ENCODE assay signal across 1 cellular context in genomic region chr17:82020874-82021727, GRCh38.
TF ChIP-seq lines count a peak whose summit lies in the region.

No MANE protein-coding gene starts in this region.

TF ChIP-seq in HepG2, 621 proteins besides CTCF, POLR2A, EP300 and RAD21 (continued from another document and continues in another):
- peak; percentile 49 for TF ChIP-seq ZBTB34 (CRISPR knock-in tag; IDR thresholded peaks at IDR 0.05)
- TF ChIP-seq PRDM10 (CRISPR knock-in tag; IDR thresholded peaks at IDR 0.05; ENCODE audit: low read depth) = 0 out of 2 replicates have a peak, but pooled peaks have one; percentile 35
- peak; percentile 71; the same call in 1 of the 2 replicates for TF ChIP-seq ZNF678 (CRISPR knock-in tag; IDR thresholded peaks at IDR 0.05)
- TF ChIP-seq ZNF605 (CRISPR knock-in tag; IDR thresholded peaks at IDR 0.05) = peak; percentile 85; the same call in 1 of the 2 replicates
- TF ChIP-seq KIAA2018 (CRISPR knock-in tag; IDR thresholded peaks at IDR 0.05; ENCODE audit: borderline replicate concordance) = no peak
- no peak for TF ChIP-seq SNAPC5 (CRISPR knock-in tag; IDR thresholded peaks at IDR 0.05; ENCODE audit: borderline replicate concordance)
- peak; percentile 27; the same call in 1 of the 2 replicates for TF ChIP-seq RBAK (CRISPR knock-in tag; IDR thresholded peaks at IDR 0.05)
- peak; percentile 59; the same call in 1 of the 2 replicates for TF ChIP-seq PRDM15 (CRISPR knock-in tag; IDR thresholded peaks at IDR 0.05)
- no peak for TF ChIP-seq SOX13 (IDR thresholded peaks at IDR 0.05)
- peak in 1 of 2 experiments; percentile 25; a peak in 1 of 4 replicates for TF ChIP-seq SOX13 (CRISPR knock-in tag; conservative IDR thresholded peaks at IDR 0.05 in 1 of 2, IDR thresholded peaks at IDR 0.05 in 1 of 2)
- TF ChIP-seq GLI4 (CRISPR knock-in tag; IDR thresholded peaks at IDR 0.05; ENCODE audit: borderline replicate concordance) = no peak
- no peak for TF ChIP-seq SMARCC2 (IDR thresholded peaks at IDR 0.05)
- TF ChIP-seq ZNF646 (CRISPR knock-in tag; IDR thresholded peaks at IDR 0.05) = 0 out of 2 replicates have a peak, but pooled peaks have one; percentile 10
- TF ChIP-seq ZFP36L1 (CRISPR knock-in tag; IDR thresholded peaks at IDR 0.05) = 0 out of 2 replicates have a peak, but pooled peaks have one; percentile 10
- 0 out of 2 replicates have a peak, but pooled peaks have one; percentile 36 for TF ChIP-seq ARID2 (CRISPR knock-in tag; IDR thresholded peaks at IDR 0.05; ENCODE audit: borderline replicate concordance)
- TF ChIP-seq PHF5A (CRISPR knock-in tag; IDR thresholded peaks at IDR 0.05; ENCODE audit: low read depth, unreplicated experiment) = no peak
- 0 out of 2 replicates have a peak, but pooled peaks have one; percentile 20 for TF ChIP-seq MLX (CRISPR knock-in tag; IDR thresholded peaks at IDR 0.05)
- TF ChIP-seq ATF1 (CRISPR knock-in tag; IDR thresholded peaks at IDR 0.05) = no peak
- TF ChIP-seq TFE3 (CRISPR knock-in tag; IDR thresholded peaks at IDR 0.05) = 0 out of 2 replicates have a peak, but pooled peaks have one; percentile 55
- TF ChIP-seq SIX1 (CRISPR knock-in tag; IDR thresholded peaks at IDR 0.05; ENCODE audit: borderline replicate concordance) = no peak
- TF ChIP-seq RAD51 (IDR thresholded peaks at IDR 0.05; ENCODE audit: borderline replicate concordance) = no peak
- peak; percentile 48; the same call in 1 of the 2 replicates for TF ChIP-seq CREB1 (IDR thresholded peaks at IDR 0.05)
- no peak for TF ChIP-seq CREB1 (CRISPR knock-in tag; IDR thresholded peaks at IDR 0.05)
- no peak for TF ChIP-seq ZNF383 (CRISPR knock-in tag; IDR thresholded peaks at IDR 0.05; ENCODE audit: borderline replicate concordance)
